27 cellular contexts compared by ENCODE assay signal in the genomic region with DNA sequence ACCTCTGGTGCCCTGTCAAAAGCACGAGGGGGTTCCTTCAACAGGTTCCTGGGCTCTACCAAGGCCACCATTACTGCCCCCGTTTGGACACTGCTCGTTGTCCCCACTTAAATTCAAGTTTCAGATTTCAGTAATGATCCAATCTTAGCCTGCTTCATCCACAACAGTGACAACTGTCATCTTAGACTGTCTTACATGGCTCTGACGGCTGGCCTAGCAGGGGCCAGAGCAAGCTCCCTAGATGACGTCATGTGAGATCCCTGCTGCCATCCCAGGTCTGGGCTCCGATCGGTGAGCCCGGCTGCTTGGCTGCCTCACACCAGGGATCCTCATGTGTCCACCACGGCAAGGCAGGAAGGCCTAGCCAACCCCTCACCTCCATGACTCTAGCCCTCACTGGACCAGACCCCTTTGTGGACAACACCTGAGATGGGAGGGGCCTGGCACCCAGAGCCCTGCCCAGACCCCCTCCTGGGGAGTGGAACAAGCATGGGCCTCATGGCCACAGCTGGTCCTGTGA.
DNase-seq lines count a peak whose midpoint lies in the region; ATAC-seq and TF ChIP-seq lines count a peak whose summit lies in the region.
"Had no signal": no experiment of that assay in that cellular context is flagged by ENCODE, and none has a peak within 500 bp of the region (broad histone marks: within the 10 kb centered on the region; RNA-seq: fewer than 3 reads in every experiment).

No MANE protein-coding gene starts in this region.

- no peaks in the 10 kb centered on the region for H3K9me3 Mint-ChIP-seq in CD4-positive, CD25-positive, alpha-beta regulatory T cell
- no peaks in the 10 kb centered on the region for H3K9me3 Mint-ChIP-seq in activated T-cell treated with anti-CD3 and anti-CD28 coated beads, Interleukin-2, amount 50 U/mL, for 4 hours
- H3K9me3 Mint-ChIP-seq: activated naive CD8-positive, alpha-beta T cell treated with anti-CD3 and anti-CD28 coated beads, Interleukin-2, amount 50 U/mL, for 24 hours had no signal

- H3K79me2 ChIP-seq in DND-41 (ENCODE audit: insufficient read depth, low read length), result peaks cover 97% of the 10 kb centered on the region

- H4K20me1 ChIP-seq in DND-41 (ENCODE audit: insufficient read depth, low read length), result peaks cover 83% of the 10 kb centered on the region

- intact Hi-C loops in gastrocnemius medialis (cut with DNase I; ENCODE audit: low total_unique reads), result loop anchor here (2.0 kb wide), 1 partner anchor 21 kb away; no protein-coding TSS in a partner anchor

- H3K27ac ChIP-seq in CD4-positive, CD25-positive, alpha-beta regulatory T cell (ENCODE audit: insufficient read depth, low read length, poor library complexity, severe bottlenecking), result no peak overlapping the region
- peak overlapping the region; percentile 50 for H3K27ac ChIP-seq in DND-41 (ENCODE audit: low read length)
- peak overlapping the region; percentile 75 for H3K27ac ChIP-seq in cingulate gyrus (ENCODE audit: low read depth, low read length)
- peak overlapping the region; percentile 57 to 79 (median 68) for H3K27ac ChIP-seq in gastrocnemius medialis
- H3K27ac ChIP-seq: body of pancreas, coronary artery, esophagus muscularis mucosa, foreskin keratinocyte, suprapubic skin had no signal

- TF ChIP-seq POLR2A in gastrocnemius medialis (IDR thresholded peaks at IDR 0.05), result no peak

- TF ChIP-seq CTCF in DND-41 (IDR thresholded peaks at IDR 0.05; ENCODE audit: borderline replicate concordance, extremely low read depth, low read length, poor library complexity, severe bottlenecking) (no peak), gastrocnemius medialis (IDR thresholded peaks at IDR 0.05 in 4 of 5, conservative IDR thresholded peaks at IDR 0.05 in 1 of 5) (no peak)

- no peak overlapping the region for H3K4me2 ChIP-seq in DND-41 (ENCODE audit: insufficient read depth, low read length)

- peak overlapping the region; percentile 91 to 95 (median 92) for H3K27ac Mint-ChIP-seq in CD4-positive, CD25-positive, alpha-beta regulatory T cell
- H3K27ac Mint-ChIP-seq: activated CD8-positive, alpha-beta T cell treated with anti-CD3 and anti-CD28 coated beads, Interleukin-2, amount 10 ng/mL, durations not matched to agents 7 days and 5 days; activated naive CD8-positive, alpha-beta T cell treated with anti-CD3 and anti-CD28 coated beads, Interleukin-2, amount 50 U/mL, for 24 hours had no signal

- H3K27me3 ChIP-seq in CD4-positive, CD25-positive, alpha-beta regulatory T cell (ENCODE audit: control insufficient read depth, insufficient read depth, low read length), result no peaks in the 10 kb centered on the region
- H3K27me3 ChIP-seq in DND-41 (ENCODE audit: insufficient read depth, low read length, poor library complexity) (no peaks in the 10 kb centered on the region), gastrocnemius medialis (no peaks in the 10 kb centered on the region)
- H3K27me3 ChIP-seq: body of pancreas, esophagus muscularis mucosa, foreskin keratinocyte, heart right ventricle, MG63, suprapubic skin had no signal

- no peaks in the 10 kb centered on the region for H3K9me3 ChIP-seq in CD4-positive, CD25-positive, alpha-beta regulatory T cell (ENCODE audit: control insufficient read depth in 2 of 2, low read length in 2 of 2)
- H3K9me3 ChIP-seq in DND-41 (ENCODE audit: insufficient read depth, low read length, severe bottlenecking) (no peaks in the 10 kb centered on the region), gastrocnemius medialis (no peaks in the 10 kb centered on the region)
- H3K9me3 ChIP-seq: body of pancreas, esophagus muscularis mucosa, heart right ventricle, MG63, suprapubic skin had no signal

- DNase-seq in CD4-positive, CD25-positive, alpha-beta regulatory T cell, result no peak
- DNase-seq in DND-41 (no peak), gastrocnemius medialis (no peak), H4 (ENCODE audit: low spot score) (no peak), DMS79 treated with DMSO at 0.1 percent for 48 hours (lab: John Stamatoyannopoulos, UW) (no peak)
- no peak for DNase-seq in activated T-cell treated with anti-CD3 and anti-CD28 coated beads, Interleukin-2, amount 50 U/mL, for 4 hours
- DNase-seq: activated CD4-positive, CD25-positive, alpha-beta regulatory T cell treated with anti-CD3 and anti-CD28 coated beads, Interleukin-2, amount 50 U/mL, for 72 hours; activated CD8-positive, alpha-beta T cell treated with anti-CD3 and anti-CD28 coated beads, Interleukin-2, amount 10 ng/mL, durations not matched to agents 7 days and 5 days; activated effector memory CD4-positive, alpha-beta T cell treated with anti-CD3 and anti-CD28 coated beads, Interleukin-2, amount 50 U/mL, for 16 hours; activated naive CD8-positive, alpha-beta T cell treated with anti-CD3 and anti-CD28 coated beads, Interleukin-2, amount 50 U/mL, for 24 hours; body of pancreas; C1 segment of cervical spinal cord; foreskin keratinocyte; KG1; left cardiac atrium; mesenchymal stem cell; MG63; NCI-H1105 treated with DMSO at 0.1 percent for 48 hours; NCI-H2029; NCI-H526; occipital lobe; small intestine had no signal

- H3K36me3 ChIP-seq in CD4-positive, CD25-positive, alpha-beta regulatory T cell (ENCODE audit: control insufficient read depth, insufficient read depth, low read length), result peaks cover 39% of the 10 kb centered on the region
- H3K36me3 ChIP-seq in DND-41 (ENCODE audit: insufficient read depth, low read length), result peaks cover 79% of the 10 kb centered on the region
- no peaks in the 10 kb centered on the region for H3K36me3 ChIP-seq in gastrocnemius medialis
- H3K36me3 ChIP-seq: MG63 had no signal

- peaks cover 66% of the 10 kb centered on the region for H3K4me1 ChIP-seq in CD4-positive, CD25-positive, alpha-beta regulatory T cell (ENCODE audit: control insufficient read depth, insufficient read depth, low read length, poor library complexity, severe bottlenecking)
- H3K4me1 ChIP-seq in DND-41 (ENCODE audit: insufficient read depth, low read length) (peaks cover 66% of the 10 kb centered on the region), gastrocnemius medialis (peaks cover 46 to 57% of the 10 kb centered on the region in 2 donors)
- H3K4me1 ChIP-seq: body of pancreas, foreskin keratinocyte had no signal

- no peak overlapping the region for H2AFZ ChIP-seq in DND-41 (ENCODE audit: low read depth, low read length)

- no peak for ATAC-seq in CD4-positive, CD25-positive, alpha-beta regulatory T cell (ENCODE audit: low read depth in 2 of 2)
- ATAC-seq in DND-41 (ENCODE audit: insufficient read depth, low read depth), result no peak
- ATAC-seq in gastrocnemius medialis, result peak in 1 of 2 donors; percentile 13
- no peak for ATAC-seq in activated T-cell treated with anti-CD3 and anti-CD28 coated beads, Interleukin-2, amount 50 U/mL, for 4 hours
- ATAC-seq: activated CD8-positive, alpha-beta T cell treated with anti-CD3 and anti-CD28 coated beads, Interleukin-2, amount 10 ng/mL, durations not matched to agents 7 days and 5 days; activated naive CD8-positive, alpha-beta T cell treated with anti-CD3 and anti-CD28 coated beads, Interleukin-2, amount 50 U/mL, for 24 hours; body of pancreas; foreskin keratinocyte; heart right ventricle; left cardiac atrium had no signal

- peaks cover 15% of the 10 kb centered on the region for H3K36me3 Mint-ChIP-seq in CD4-positive, CD25-positive, alpha-beta regulatory T cell
- peaks cover 10% of the 10 kb centered on the region for H3K36me3 Mint-ChIP-seq in activated T-cell treated with anti-CD3 and anti-CD28 coated beads, Interleukin-2, amount 50 U/mL, for 4 hours (ENCODE audit: insufficient read depth)

- H3K4me1 Mint-ChIP-seq in CD4-positive, CD25-positive, alpha-beta regulatory T cell, result peaks cover 10 to 82% (median 55%) of the 10 kb centered on the region in 4 donors
- peaks cover 58% of the 10 kb centered on the region for H3K4me1 Mint-ChIP-seq in activated T-cell treated with anti-CD3 and anti-CD28 coated beads, Interleukin-2, amount 50 U/mL, for 4 hours (ENCODE audit: low read depth)

- no peak overlapping the region for H3K4me3 ChIP-seq in CD4-positive, CD25-positive, alpha-beta regulatory T cell (ENCODE audit: low read depth, low read length)
- H3K4me3 ChIP-seq in DND-41 (ENCODE audit: low read depth in 1 of 2, low read length in 2 of 2), result no peak overlapping the region
- H3K4me3 ChIP-seq in gastrocnemius medialis, result no peak overlapping the region
- H3K4me3 ChIP-seq: body of pancreas, coronary artery, esophagus muscularis mucosa, heart right ventricle, MG63, suprapubic skin had no signal

- in situ Hi-C loops in gastrocnemius medialis (cut with MboI; ENCODE audit: low sequenced_read_pairs in 4 of 4), result no loop called here

- peaks cover 4% of the 10 kb centered on the region for H3K27me3 Mint-ChIP-seq in CD4-positive, CD25-positive, alpha-beta regulatory T cell
- H3K27me3 Mint-ChIP-seq in activated T-cell treated with anti-CD3 and anti-CD28 coated beads, Interleukin-2, amount 50 U/mL, for 4 hours (ENCODE audit: low read depth), result no peaks in the 10 kb centered on the region
- H3K27me3 Mint-ChIP-seq: activated naive CD8-positive, alpha-beta T cell treated with anti-CD3 and anti-CD28 coated beads, Interleukin-2, amount 50 U/mL, for 24 hours had no signal

- peak overlapping the region in 2 of 4 donors; percentile 5 to 79 for H3K4me3 Mint-ChIP-seq in CD4-positive, CD25-positive, alpha-beta regulatory T cell
- H3K4me3 Mint-ChIP-seq in activated T-cell treated with anti-CD3 and anti-CD28 coated beads, Interleukin-2, amount 50 U/mL, for 4 hours, result no peak overlapping the region
- H3K4me3 Mint-ChIP-seq: activated CD8-positive, alpha-beta T cell treated with anti-CD3 and anti-CD28 coated beads, Interleukin-2, amount 10 ng/mL, durations not matched to agents 7 days and 5 days; activated naive CD8-positive, alpha-beta T cell treated with anti-CD3 and anti-CD28 coated beads, Interleukin-2, amount 50 U/mL, for 24 hours had no signal

- H3K9ac ChIP-seq in DND-41 (ENCODE audit: low read depth, low read length), result no peak overlapping the region
